In genomic region chr20:22810030-22810429, GRCh38 we compare ENCODE assay signal across 29 cellular contexts.
"Had no signal": no experiment of that assay in that cellular context is flagged by ENCODE, and none has a peak within 500 bp of the region (broad histone marks: within the 10 kb centered on the region; RNA-seq: fewer than 3 reads in every experiment).

No MANE protein-coding gene starts in this region.

- H3K4me3 Mint-ChIP-seq: activated B cell treated with CpG ODN at 0.5 μM for 24 hours; activated CD4-positive, alpha-beta memory T cell treated with anti-CD3 and anti-CD28 coated beads for 36 hours; activated naive CD4-positive, alpha-beta T cell treated with anti-CD3 and anti-CD28 coated beads, Interleukin-2, amount 10 ng/mL, durations not matched to agents 7 days and 5 days; activated naive CD8-positive, alpha-beta T cell; activated naive CD8-positive, alpha-beta T cell treated with anti-CD3 and anti-CD28 coated beads, Interleukin-2, amount 50 U/mL, for 24 hours; activated T-cell treated with anti-CD3 and anti-CD28 coated beads, Interleukin-2, amount 50 U/mL, for 4 hours; activated T-helper 1 cell treated with anti-CD3 and anti-CD28 coated beads, Interleukin-12 subunit alpha, Interleukin-12 subunit beta, Interleukin-2, Interleukin-4 antibody, amounts not matched to agents 30 ng/mL and 10 ng/mL and 1 ng/mL, durations not matched to agents 14 hours and 24 hours and 36 hours had no signal

- H3K27me3 Mint-ChIP-seq: activated B cell treated with CpG ODN at 0.5 μM for 24 hours; activated CD4-positive, alpha-beta memory T cell treated with anti-CD3 and anti-CD28 coated beads for 36 hours; activated naive CD4-positive, alpha-beta T cell treated with anti-CD3 and anti-CD28 coated beads, Interleukin-2, amount 10 ng/mL, durations not matched to agents 7 days and 5 days; activated naive CD8-positive, alpha-beta T cell had no signal

- H3K27ac Mint-ChIP-seq: activated B cell treated with CpG ODN at 0.5 μM for 24 hours; activated CD4-positive, alpha-beta memory T cell treated with anti-CD3 and anti-CD28 coated beads for 36 hours; activated naive CD4-positive, alpha-beta T cell treated with anti-CD3 and anti-CD28 coated beads, Interleukin-2, amount 10 ng/mL, durations not matched to agents 7 days and 5 days; activated naive CD8-positive, alpha-beta T cell; activated naive CD8-positive, alpha-beta T cell treated with anti-CD3 and anti-CD28 coated beads, Interleukin-2, amount 50 U/mL, for 24 hours; activated T-helper 1 cell treated with anti-CD3 and anti-CD28 coated beads, Interleukin-12 subunit alpha, Interleukin-12 subunit beta, Interleukin-2, Interleukin-4 antibody, amounts not matched to agents 30 ng/mL and 10 ng/mL and 1 ng/mL, durations not matched to agents 14 hours and 24 hours and 36 hours had no signal

- H3K4me1 ChIP-seq: Peyer's patch had no signal

- DNase-seq: activated B cell treated with CpG ODN at 0.5 μM for 24 hours; activated CD4-positive, alpha-beta memory T cell treated with anti-CD3 and anti-CD28 coated beads for 36 hours; activated CD4-positive, alpha-beta T cell treated with anti-CD3 and anti-CD28 coated beads for 4 hours; activated CD4-positive, alpha-beta T cell treated with anti-CD3 and anti-CD28 coated beads, Interleukin-2, amount 50 U/mL, for 1 hour; activated CD4-positive, CD25-positive, alpha-beta regulatory T cell treated with anti-CD3 and anti-CD28 coated beads, Interleukin-2, amount 50 U/mL, for 72 hours; activated CD8-positive, alpha-beta memory T cell treated with anti-CD3 and anti-CD28 coated beads, Interleukin-2, amount 50 U/mL, for 4 hours; activated gamma-delta T cell treated with Interleukin-2 at 50 U/mL for 16 hours; activated naive CD4-positive, alpha-beta T cell treated with anti-CD3 and anti-CD28 coated beads, Interleukin-2, amount 10 ng/mL, durations not matched to agents 7 days and 5 days; activated naive CD8-positive, alpha-beta T cell treated with anti-CD3 and anti-CD28 coated beads, Interleukin-2, amount 50 U/mL, for 24 hours; activated T-cell treated with anti-CD3 and anti-CD28 coated beads for 4 hours; activated T-cell treated with anti-CD3 and anti-CD28 coated beads, Interleukin-2, amount 50 U/mL, for 4 hours; anterior cingulate cortex; brain microvascular endothelial cell; MM.1S; NCI-H1092; NCI-H1436 treated with DMSO at 0.1 percent for 48 hours; NCI-H1694 treated with DMSO at 0.1 percent for 48 hours; NCI-H524 treated with DMSO at 0.1 percent for 48 hours; PC-3; Peyer's patch; RPMI8226; SIG-M5; SW 1271; T-helper 1 cell; T-helper 2 cell; T-helper 9 cell had no signal

- H3K36me3 ChIP-seq: brain microvascular endothelial cell, Peyer's patch had no signal

- H3K9me3 Mint-ChIP-seq: activated B cell treated with CpG ODN at 0.5 μM for 24 hours; activated CD4-positive, alpha-beta memory T cell treated with anti-CD3 and anti-CD28 coated beads for 36 hours; activated naive CD8-positive, alpha-beta T cell treated with anti-CD3 and anti-CD28 coated beads, Interleukin-2, amount 50 U/mL, for 24 hours; activated T-cell treated with anti-CD3 and anti-CD28 coated beads, Interleukin-2, amount 50 U/mL, for 4 hours; activated T-helper 1 cell treated with anti-CD3 and anti-CD28 coated beads, Interleukin-12 subunit alpha, Interleukin-12 subunit beta, Interleukin-2, Interleukin-4 antibody, amounts not matched to agents 30 ng/mL and 10 ng/mL and 1 ng/mL, durations not matched to agents 14 hours and 24 hours and 36 hours had no signal

- ATAC-seq: activated naive CD8-positive, alpha-beta T cell treated with anti-CD3 and anti-CD28 coated beads, Interleukin-2, amount 50 U/mL, for 24 hours; activated T-cell treated with anti-CD3 and anti-CD28 coated beads, Interleukin-2, amount 50 U/mL, for 4 hours; PC-3 had no signal

- H3K9me3 ChIP-seq: Peyer's patch had no signal

- H3K36me3 Mint-ChIP-seq: activated CD4-positive, alpha-beta memory T cell treated with anti-CD3 and anti-CD28 coated beads for 36 hours; activated naive CD4-positive, alpha-beta T cell treated with anti-CD3 and anti-CD28 coated beads, Interleukin-2, amount 10 ng/mL, durations not matched to agents 7 days and 5 days; activated naive CD8-positive, alpha-beta T cell had no signal

- H3K4me3 ChIP-seq: Peyer's patch had no signal

- H3K27me3 ChIP-seq: brain microvascular endothelial cell, Peyer's patch had no signal

- H3K4me1 Mint-ChIP-seq: activated B cell treated with CpG ODN at 0.5 μM for 24 hours; activated naive CD4-positive, alpha-beta T cell treated with anti-CD3 and anti-CD28 coated beads, Interleukin-2, amount 10 ng/mL, durations not matched to agents 7 days and 5 days; activated naive CD8-positive, alpha-beta T cell treated with anti-CD3 and anti-CD28 coated beads, Interleukin-2, amount 50 U/mL, for 24 hours had no signal

- H3K27ac ChIP-seq: brain microvascular endothelial cell, KMS-11, Peyer's patch had no signal
